10 cellular contexts compared by ENCODE assay signal in genomic region chr2:197204855-197205254, GRCh38.
DNase-seq lines count a peak whose midpoint lies in the region; ATAC-seq and TF ChIP-seq lines count a peak whose summit lies in the region.
"Had no signal": no experiment of that assay in that cellular context is flagged by ENCODE, and none has a peak within 500 bp of the region (broad histone marks: within the 10 kb centered on the region; RNA-seq: fewer than 3 reads in every experiment).

No MANE protein-coding gene starts in this region.

- H3K4ac ChIP-seq in mesendoderm (ENCODE audit: low read depth, low read length) = no peak overlapping the region

- H3K23ac ChIP-seq in mesendoderm (ENCODE audit: low read length) = no peak overlapping the region

- no peak overlapping the region for H2AK5ac ChIP-seq in mesendoderm (ENCODE audit: low read length)

- no CpG with 5 or more reads among the region's 2 CpGs for whole genome bisulfite sequencing in mesendoderm (ENCODE audit: extremely low coverage, insufficient coverage, low lambda C conversion rate)

- H2BK15ac ChIP-seq in mesendoderm (replicated peaks; ENCODE audit: low read depth) = no peak overlapping the region

- H3K56ac ChIP-seq in mesendoderm (ENCODE audit: low read length) = no peak overlapping the region

- no peaks in the 10 kb centered on the region for H3K9me3 Mint-ChIP-seq in naive B cell
- no peaks in the 10 kb centered on the region for H3K9me3 Mint-ChIP-seq in progenitor cell of endocrine pancreas (ENCODE audit: low read depth)

- no peak overlapping the region for H4K5ac ChIP-seq in mesendoderm (ENCODE audit: low read length)

- no peaks in the 10 kb centered on the region for H3K27me3 ChIP-seq in mesendoderm (ENCODE audit: insufficient read depth, low read length, poor library complexity)
- H3K27me3 ChIP-seq: BE2C had no signal

- H3K27me3 Mint-ChIP-seq in naive B cell (no peaks in the 10 kb centered on the region), progenitor cell of endocrine pancreas (no peaks in the 10 kb centered on the region)

- H3K4me3 Mint-ChIP-seq in naive B cell (peak overlapping the region in 5 of 8 donors; percentile 72 to 91 (median 85)), progenitor cell of endocrine pancreas (ENCODE audit: low read depth) (no peak overlapping the region)

- peak; percentile 24 for ATAC-seq in Right ventricle myocardium superior (ENCODE audit: poor library complexity)
- ATAC-seq in naive B cell (ENCODE audit: low read depth in 2 of 2) = no peak
- ATAC-seq in HG02678 (IDR thresholded peaks at IDR 0.05; ENCODE audit: unreplicated experiment) = no peak

- H4K8ac ChIP-seq in mesendoderm (ENCODE audit: low read depth, low read length) = no peak overlapping the region

- H3K4me1 ChIP-seq in mesendoderm (ENCODE audit: control insufficient read depth, low read depth, low read length) = no peaks in the 10 kb centered on the region

- no peak for TF ChIP-seq CTCF in progenitor cell of endocrine pancreas (IDR thresholded peaks at IDR 0.05; ENCODE audit: unreplicated experiment)

- H3K36me3 Mint-ChIP-seq in naive B cell = peaks cover 8 to 18% of the 10 kb centered on the region in 2 donors
- no peaks in the 10 kb centered on the region for H3K36me3 Mint-ChIP-seq in progenitor cell of endocrine pancreas (ENCODE audit: insufficient read depth)

- H3K4me3 ChIP-seq in mesendoderm (ENCODE audit: low read length) = no peak overlapping the region

- H2BK5ac ChIP-seq in mesendoderm (ENCODE audit: low read length) = no peak overlapping the region

- H3K18ac ChIP-seq in mesendoderm (ENCODE audit: low read length) = no peak overlapping the region

- H3K4me1 Mint-ChIP-seq in naive B cell = peaks cover 66 to 89% (median 77%) of the 10 kb centered on the region in 3 donors
- H3K4me1 Mint-ChIP-seq in progenitor cell of endocrine pancreas (ENCODE audit: low read depth) = peaks cover 8% of the 10 kb centered on the region

- H3K27ac ChIP-seq in mesendoderm (ENCODE audit: low read depth, low read length) = no peak overlapping the region

- no peaks in the 10 kb centered on the region for H3K79me2 ChIP-seq in mesendoderm (ENCODE audit: control insufficient read depth, insufficient read depth, low read length)

- H3K27ac Mint-ChIP-seq in naive B cell (peak overlapping the region; percentile 95 to 99 (median 96)), progenitor cell of endocrine pancreas (no peak overlapping the region)

- no peak overlapping the region for H3K9ac ChIP-seq in mesendoderm (ENCODE audit: low read length)

- H2BK120ac ChIP-seq in mesendoderm (ENCODE audit: low read depth, low read length) = no peak overlapping the region

- no peaks in the 10 kb centered on the region for H3K36me3 ChIP-seq in mesendoderm (ENCODE audit: control insufficient read depth, insufficient read depth, low read length)
- H3K36me3 ChIP-seq: BE2C had no signal

- intact Hi-C loops in Right ventricle myocardium superior (cut with DNase I) (no loop called here), cardiac septum (cut with DNase I) (no loop called here)

- no peaks in the 10 kb centered on the region for H3K79me1 ChIP-seq in mesendoderm (ENCODE audit: low read length)

- DNase-seq in Right ventricle myocardium superior (no peak), cardiac septum (ENCODE audit: low spot score) (no peak), astrocyte of the hippocampus (ENCODE audit: low read depth, low spot score) (peak; percentile 48), naive B cell (no peak), mesendoderm (no peak), progenitor cell of endocrine pancreas (ENCODE audit: low spot score, unreplicated experiment) (no peak)
- DNase-seq in stimulated activated CD4-positive, alpha-beta T cell treated with anti-CD3 and anti-CD28 coated beads, Interleukin-4, amount 100 ng/mL, for 1 hour = no peak
- DNase-seq: BE2C, NCI-H1436 treated with DMSO at 0.1 percent for 48 hours had no signal

- no peak overlapping the region for H3K4me2 ChIP-seq in mesendoderm (ENCODE audit: low read length)
